In genomic region chr6:76770166-76770565, GRCh38 we compare ENCODE assay signal across 17 cellular contexts.
DNase-seq lines count a peak whose midpoint lies in the region; ATAC-seq, FAIRE-seq and TF ChIP-seq lines count a peak whose summit lies in the region.
"Had no signal": no experiment of that assay in that cellular context is flagged by ENCODE, and none has a peak within 500 bp of the region (broad histone marks: within the 10 kb centered on the region; RNA-seq: fewer than 3 reads in every experiment).

No MANE protein-coding gene starts in this region.

- no peak overlapping the region for H3K23ac ChIP-seq in trophoblast cell (ENCODE audit: low read length)

- H3K27me3 ChIP-seq in brain microvascular endothelial cell (replicated peaks) = no peaks in the 10 kb centered on the region
- H3K27me3 ChIP-seq in trophoblast cell (ENCODE audit: insufficient read depth, low read length) = no peaks in the 10 kb centered on the region
- H3K27me3 ChIP-seq in body of pancreas = no peaks in the 10 kb centered on the region

- H3K27ac ChIP-seq in brain microvascular endothelial cell (peak overlapping the region; percentile 25), trophoblast cell (ENCODE audit: low read depth, low read length) (no peak overlapping the region), body of pancreas (no peak overlapping the region)
- H3K27ac ChIP-seq: A549 had no signal

- H3K4me1 ChIP-seq in trophoblast cell (ENCODE audit: control insufficient read depth in 1 of 2, insufficient read depth in 2 of 2, low read length in 2 of 2) (no peaks in the 10 kb centered on the region), body of pancreas (peaks cover 6% of the 10 kb centered on the region)
- H3K4me1 ChIP-seq: A549 had no signal

- H2AFZ ChIP-seq in trophoblast cell (ENCODE audit: insufficient read depth, low read length, poor library complexity) = no peak overlapping the region

- intact Hi-C loops in body of pancreas (cut with DNase I) = no loop called here

- no peak for TF ChIP-seq POLR2A in body of pancreas (IDR thresholded peaks at IDR 0.05)

- ATAC-seq in body of pancreas (no peak), HG03045 (IDR thresholded peaks at IDR 0.05; ENCODE audit: unreplicated experiment) (no peak)
- ATAC-seq: A549; CD8-positive, alpha-beta T cell had no signal

- no peak overlapping the region for H3K4me3 ChIP-seq in brain microvascular endothelial cell (ENCODE audit: low read depth, low read length)
- H3K4me3 ChIP-seq in trophoblast cell (ENCODE audit: low read depth, low read length) = no peak overlapping the region
- no peak overlapping the region for H3K4me3 ChIP-seq in body of pancreas
- H3K4me3 ChIP-seq: A549 had no signal

- no peak overlapping the region for H2BK5ac ChIP-seq in trophoblast cell (ENCODE audit: low read depth, low read length, poor library complexity)

- H3K36me3 ChIP-seq in brain microvascular endothelial cell (replicated peaks) = no peaks in the 10 kb centered on the region
- no peaks in the 10 kb centered on the region for H3K36me3 ChIP-seq in trophoblast cell (ENCODE audit: control insufficient read depth in 1 of 2, insufficient read depth in 2 of 2, low read length in 2 of 2)
- no peaks in the 10 kb centered on the region for H3K36me3 ChIP-seq in body of pancreas (replicated peaks in 1 of 2; ENCODE audit: insufficient read depth in 1 of 2, low read depth in 2 of 2)

- no peak overlapping the region for H3K4me2 ChIP-seq in trophoblast cell (ENCODE audit: low read length)
- H3K4me2 ChIP-seq: A549 had no signal

- WGBS in trophoblast cell (ENCODE audit: extremely low coverage, insufficient coverage, insufficient read length) = no CpG with 5 or more reads among the region's 3 CpGs
- WGBS in body of pancreas, 2 donors = 77% methylated on average over 3 of the region's 3 CpGs

- H2BK12ac ChIP-seq in trophoblast cell (ENCODE audit: low read length) = no peak overlapping the region

- no peak overlapping the region for H3K14ac ChIP-seq in trophoblast cell (ENCODE audit: low read length)

- no peak overlapping the region for H3K4ac ChIP-seq in trophoblast cell (ENCODE audit: low read depth, low read length)

- in situ Hi-C loops in brain microvascular endothelial cell (cut with HindIII; ENCODE audit: low pct_ligation_motif_present, low sequenced_read_pairs) (no loop called here), ACHN (cut with HindIII; ENCODE audit: low pct_ligation_motif_present, low pct_unique_long_range_greater_than_20kb, low sequenced_read_pairs) (no loop called here)

- no peak for FAIRE-seq in GM19239 (lab: Jason Lieb, UNC)
- FAIRE-seq: A549, D721Med, GM12892 had no signal

- H3K18ac ChIP-seq in trophoblast cell (ENCODE audit: low read length) = no peak overlapping the region

- H4K8ac ChIP-seq in trophoblast cell (ENCODE audit: low read depth, low read length) = no peak overlapping the region

- no peak overlapping the region for H4K12ac ChIP-seq in trophoblast cell (ENCODE audit: low read depth, low read length)

- no peaks in the 10 kb centered on the region for H3K79me1 ChIP-seq in trophoblast cell (ENCODE audit: low read length)

- no peak for TF ChIP-seq CTCF in brain microvascular endothelial cell (IDR thresholded peaks at IDR 0.05; ENCODE audit: low read depth, low read length, missing control alignments)
- no peak for TF ChIP-seq CTCF in body of pancreas (IDR thresholded peaks at IDR 0.05)

- H3K9ac ChIP-seq in trophoblast cell (ENCODE audit: low read length) = no peak overlapping the region

- H2AK5ac ChIP-seq in trophoblast cell (ENCODE audit: low read length) = no peak overlapping the region

- H3K9me3 ChIP-seq in trophoblast cell (ENCODE audit: insufficient read depth, low read depth, low read length) = peaks cover 3% of the 10 kb centered on the region
- H3K9me3 ChIP-seq in body of pancreas = no peaks in the 10 kb centered on the region
- H3K9me3 ChIP-seq: A549 had no signal

- H4K91ac ChIP-seq in trophoblast cell (ENCODE audit: low read depth, low read length) = no peak overlapping the region

- peak; percentile 70 for DNase-seq in brain microvascular endothelial cell
- peak; percentile 14 for DNase-seq in iris pigment epithelial cell (ENCODE audit: low read depth)
- DNase-seq in trophoblast cell = peak; percentile 45 to 81
- no peak for DNase-seq in body of pancreas
- no peak for DNase-seq in ACHN
- no peak for DNase-seq in GM19239 (ENCODE audit: insufficient read length, low spot score)
- DNase-seq: CD8-positive, alpha-beta T cell; COR-L47; DMS153; DMS79 treated with DMSO at 0.1 percent for 48 hours; EL; GDM1; HCEC 1CT had no signal

- H3K79me2 ChIP-seq in trophoblast cell (ENCODE audit: control insufficient read depth, insufficient read depth, low read length, poor library complexity) = no peaks in the 10 kb centered on the region

- H2BK120ac ChIP-seq in trophoblast cell (ENCODE audit: insufficient read depth, low read length, poor library complexity) = no peak overlapping the region

Comparison
In these comparisons a context has a peak if more than half of its experiments do, and no peak if none do; other contexts are left out.
1. DNase-seq: peak in brain microvascular endothelial cell (single experiment), iris pigment epithelial cell (single experiment) and trophoblast cell (2 of 2); none in body of pancreas (0 of 4), ACHN (single experiment) and GM19239 (single experiment).